Comparison of ENCODE assay signal across 15 cellular contexts in genomic region chr3:165128544-165128943, GRCh38. TPM values are rescaled to one million over a fixed set of nuclear protein-coding genes. Genes with fewer than 3 reads are reported as not detected.
A peak's percentile ranks its signal among the peaks of the same experiment; 100 is the strongest.
DNase-seq lines count a peak whose midpoint lies in the region; ATAC-seq and TF ChIP-seq lines count a peak whose summit lies in the region.
"Had no signal": no experiment of that assay in that cellular context is flagged by ENCODE, and none has a peak within 500 bp of the region (broad histone marks: within the 10 kb centered on the region; RNA-seq: fewer than 3 reads in every experiment).

No MANE protein-coding gene starts in this region.

- no peaks in the 10 kb centered on the region for H3K27me3 ChIP-seq in right lobe of liver
- H3K27me3 ChIP-seq: BLaER1 treated with 17β-estradiol and CSF1 and Interleukin-3, amounts not matched to agents 10 nM and 100 nM had no signal

- H3K36me3 ChIP-seq in right lobe of liver: no peaks in the 10 kb centered on the region
- H3K36me3 ChIP-seq: BLaER1 treated with 17β-estradiol and CSF1 and Interleukin-3, amounts not matched to agents 10 nM and 100 nM had no signal

- TF ChIP-seq POLR2A in right lobe of liver (IDR thresholded peaks at IDR 0.05) (no peak), lower leg skin (IDR thresholded peaks at IDR 0.05) (no peak)

- intact Hi-C loops in right lobe of liver (cut with DNase I) (no loop called here), lower leg skin (cut with DNase I; ENCODE audit: low total_unique reads) (no loop called here)

- H3K27ac ChIP-seq in right lobe of liver: peak overlapping the region in 1 of 3 donors; percentile 22
- H3K27ac ChIP-seq: BLaER1 treated with 17β-estradiol and CSF1 and Interleukin-3, amounts not matched to agents 10 nM and 100 nM had no signal

- no peak for TF ChIP-seq CTCF in right lobe of liver (IDR thresholded peaks at IDR 0.05)
- TF ChIP-seq CTCF in lower leg skin (IDR thresholded peaks at IDR 0.05): no peak

- H3K4me3 ChIP-seq in right lobe of liver (no peak overlapping the region), lower leg skin (ENCODE audit: low read depth, poor library complexity, severe bottlenecking) (no peak overlapping the region)
- H3K4me3 ChIP-seq: BLaER1 treated with 17β-estradiol and CSF1 and Interleukin-3, amounts not matched to agents 10 nM and 100 nM had no signal

- H3K9me3 ChIP-seq in right lobe of liver: no peaks in the 10 kb centered on the region
- H3K9me3 ChIP-seq: BLaER1 treated with 17β-estradiol and CSF1 and Interleukin-3, amounts not matched to agents 10 nM and 100 nM had no signal

- peaks cover 0 to 36% (median 4%) of the 10 kb centered on the region in 4 donors for H3K4me1 ChIP-seq in right lobe of liver
- H3K4me1 ChIP-seq: BLaER1 treated with 17β-estradiol and CSF1 and Interleukin-3, amounts not matched to agents 10 nM and 100 nM had no signal

- peak; percentile 79 to 93 (median 90) for ATAC-seq in right lobe of liver

- WGBS in right lobe of liver (ENCODE audit: insufficient coverage, low coverage, low lambda C conversion rate, missing lambda C conversion rate): no CpG with 5 or more reads among the region's 1 CpG
- 56 to 86% methylated on average over 1 of the region's 1 CpG for WGBS in lower leg skin, 2 donors

- DNase-seq in NCI-H748 (lab: John Stamatoyannopoulos, UW; ENCODE audit: unreplicated experiment) (peak; percentile 4), NCI-H748 treated with DMSO at 0.1 percent for 48 hours (lab: John Stamatoyannopoulos, UW) (no peak), NCI-H69 (lab: John Stamatoyannopoulos, UW) (peak; percentile 79), right lobe of liver (peak in 2 of 3 donors; percentile 66 to 71), cerebellum (ENCODE audit: low spot score) (no peak), anterior cingulate cortex (lab: John Stamatoyannopoulos, UW) (no peak), lower leg skin (ENCODE audit: low spot score in 2 of 2) (no peak)
- DNase-seq: ACHN; CD4-positive, CD25-positive, alpha-beta regulatory T cell; DMS79 treated with DMSO at 0.1 percent for 48 hours; EL; GOT3; H9 had no signal

RNA-seq across cellular contexts. Expression of gene SI, which starts 50.2 kb away (rescaled TPM):
- not detected for total RNA-seq in right lobe of liver
- 0.18 TPM for total RNA-seq in cerebellum
- total RNA-seq in lower leg skin: not detected
- total RNA-seq: A172; CD4-positive, CD25-positive, alpha-beta regulatory T cell; H9 had no signal

Comparison
In these comparisons a context has a peak if more than half of its experiments do, and no peak if none do; other contexts are left out.
1. DNase-seq: peak in NCI-H748 (single experiment), NCI-H69 (single experiment) and right lobe of liver (2 of 3); none in NCI-H748 treated with DMSO at 0.1 percent for 48 hours (single experiment), cerebellum (single experiment), anterior cingulate cortex (0 of 58) and lower leg skin (0 of 2).